Comparison of ENCODE assay signal across 16 cellular contexts in the genomic region with DNA sequence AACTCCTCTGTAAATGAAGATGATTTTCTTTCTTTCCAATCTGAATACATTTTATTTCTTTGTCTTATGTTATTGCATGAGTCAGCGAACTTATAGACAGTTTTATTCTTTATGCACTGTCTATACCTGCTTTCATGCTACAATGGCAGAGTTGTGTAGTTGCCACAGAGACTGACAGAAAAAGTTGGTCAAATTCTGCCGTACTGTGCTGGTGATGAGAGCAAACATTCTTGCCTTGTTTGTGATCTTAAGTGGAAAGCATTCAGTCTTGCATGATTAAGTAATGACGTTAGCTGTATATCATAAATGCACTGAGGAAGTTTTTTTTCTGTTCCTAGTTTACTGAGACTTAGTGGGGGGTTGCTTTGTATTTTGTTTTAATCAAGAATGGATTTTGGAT. TPM values are rescaled to one million over a fixed set of nuclear protein-coding genes. Genes with fewer than 3 reads are reported as not detected.
DNase-seq lines count a peak whose midpoint lies in the region; TF ChIP-seq lines count a peak whose summit lies in the region.
"Had no signal": no experiment of that assay in that cellular context is flagged by ENCODE, and none has a peak within 500 bp of the region (broad histone marks: within the 10 kb centered on the region; RNA-seq: fewer than 3 reads in every experiment).

No MANE protein-coding gene starts in this region.

- H3K4me1 ChIP-seq in BLaER1 (peaks cover 21% of the 10 kb centered on the region), osteoblast (ENCODE audit: insufficient read depth, low read length) (peaks cover 10% of the 10 kb centered on the region)
- H3K4me1 ChIP-seq: prostate gland had no signal

- TF ChIP-seq CTCF in osteoblast (IDR thresholded peaks at IDR 0.05; ENCODE audit: extremely low read depth, low read depth, low read length) (no peak), coronary artery (IDR thresholded peaks at IDR 0.05) (no peak)

- H3K9me3 ChIP-seq in BLaER1 (no peaks in the 10 kb centered on the region), osteoblast (ENCODE audit: low read depth, low read length) (no peaks in the 10 kb centered on the region)
- H3K9me3 ChIP-seq: MG63, prostate gland had no signal

- no peaks in the 10 kb centered on the region for H3K27me3 ChIP-seq in BLaER1
- no peaks in the 10 kb centered on the region for H3K27me3 ChIP-seq in osteoblast (ENCODE audit: insufficient read depth, low read length)
- H3K27me3 ChIP-seq: MG63 had no signal

- peak; percentile 68 for DNase-seq in fibroblast of gingiva (ENCODE audit: low read depth)
- no peak for DNase-seq in osteoblast (ENCODE audit: insufficient read length, low spot score, missing footprints)
- no peak for DNase-seq in iPS-NIHi11 (ENCODE audit: low spot score)
- DNase-seq in activated CD4-positive, CD25-positive, alpha-beta regulatory T cell treated with anti-CD3 and anti-CD28 coated beads, Interleukin-2, amount 50 U/mL, for 72 hours: no peak
- DNase-seq in coronary artery (ENCODE audit: low spot score): no peak
- no peak for DNase-seq in NCI-H345 (lab: John Stamatoyannopoulos, UW)
- DNase-seq: activated CD8-positive, alpha-beta T cell treated with anti-CD3 and anti-CD28 coated beads for 36 hours; dermis blood vessel endothelial cell; hypothalamus; MG63; naive B cell; NCI-H1930 had no signal

- TF ChIP-seq RAD21 in Ishikawa (IDR thresholded peaks at IDR 0.05; ENCODE audit: low read depth): peak; percentile 15; the same call in 1 of the 2 replicates

- H3K36me3 ChIP-seq in BLaER1: peaks cover 34% of the 10 kb centered on the region
- peaks cover 13% of the 10 kb centered on the region for H3K36me3 ChIP-seq in osteoblast (ENCODE audit: insufficient read depth, low read length)
- H3K36me3 ChIP-seq: prostate gland had no signal

- TF ChIP-seq EP300 in Ishikawa (IDR thresholded peaks at IDR 0.05; ENCODE audit: borderline replicate concordance): peak; percentile 78; the same call in 1 of the 2 replicates

- H3K79me2 ChIP-seq in osteoblast (ENCODE audit: insufficient read depth, low read length): no peaks in the 10 kb centered on the region

- no peak overlapping the region for H3K9ac ChIP-seq in BLaER1

- no peak overlapping the region for H2AFZ ChIP-seq in osteoblast (ENCODE audit: low read length)

- H3K27ac ChIP-seq in BLaER1 (no peak overlapping the region), osteoblast (ENCODE audit: low read depth, low read length) (peak overlapping the region; percentile 56), coronary artery (no peak overlapping the region)
- H3K27ac ChIP-seq: prostate gland, VCaP had no signal

- H3K4me2 ChIP-seq in BLaER1: peak overlapping the region; percentile 45; the same call in 1 of the 2 replicates
- H3K4me2 ChIP-seq in osteoblast (ENCODE audit: insufficient read depth, low read length): peak overlapping the region; percentile 10

- no peak overlapping the region for H3K4me3 ChIP-seq in BLaER1
- H3K4me3 ChIP-seq in osteoblast (ENCODE audit: insufficient read depth, low read length): no peak overlapping the region
- H3K4me3 ChIP-seq in coronary artery: no peak overlapping the region
- H3K4me3 ChIP-seq: MG63, prostate gland had no signal

- H4K20me1 ChIP-seq in BLaER1 (no peaks in the 10 kb centered on the region; the same call in 1 of the 2 replicates), osteoblast (ENCODE audit: insufficient read depth, low read length) (no peaks in the 10 kb centered on the region)

TF ChIP-seq in Ishikawa, 13 proteins besides CTCF, POLR2A, EP300 and RAD21:
- no peak; the same call in 1 of the 2 replicates for TF ChIP-seq NFIC (IDR thresholded peaks at IDR 0.05)
- peak; percentile 59 for TF ChIP-seq FOXM1 (IDR thresholded peaks at IDR 0.05; ENCODE audit: borderline replicate concordance, low read depth)
- no peak for TF ChIP-seq ZBTB7A (IDR thresholded peaks at IDR 0.05; ENCODE audit: low read depth)
- TF ChIP-seq CEBPB (IDR thresholded peaks at IDR 0.05): peak; percentile 10; the same call in 1 of the 2 replicates
- TF ChIP-seq TCF12 (IDR thresholded peaks at IDR 0.05; ENCODE audit: low read depth): peak; percentile 66
- no peak for TF ChIP-seq CREB1 (IDR thresholded peaks at IDR 0.05; ENCODE audit: low read depth)
- TF ChIP-seq, protein P1, sequence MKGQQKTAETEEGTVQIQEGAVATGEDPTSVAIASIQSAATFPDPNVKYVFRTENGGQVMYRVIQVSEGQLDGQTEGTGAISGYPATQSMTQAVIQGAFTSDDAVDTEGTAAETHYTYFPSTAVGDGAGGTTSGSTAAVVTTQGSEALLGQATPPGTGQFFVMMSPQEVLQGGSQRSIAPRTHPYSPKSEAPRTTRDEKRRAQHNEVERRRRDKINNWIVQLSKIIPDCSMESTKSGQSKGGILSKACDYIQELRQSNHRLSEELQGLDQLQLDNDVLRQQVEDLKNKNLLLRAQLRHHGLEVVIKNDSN (IDR thresholded peaks at IDR 0.05): no peak
- peak; percentile 93 for TF ChIP-seq TEAD4 (IDR thresholded peaks at IDR 0.05)
- TF ChIP-seq YY1 (IDR thresholded peaks at IDR 0.05; ENCODE audit: low read depth): no peak
- TF ChIP-seq MAX (IDR thresholded peaks at IDR 0.05): no peak
- TF ChIP-seq EGR1 (IDR thresholded peaks at IDR 0.05): no peak
- TF ChIP-seq, protein P2, sequence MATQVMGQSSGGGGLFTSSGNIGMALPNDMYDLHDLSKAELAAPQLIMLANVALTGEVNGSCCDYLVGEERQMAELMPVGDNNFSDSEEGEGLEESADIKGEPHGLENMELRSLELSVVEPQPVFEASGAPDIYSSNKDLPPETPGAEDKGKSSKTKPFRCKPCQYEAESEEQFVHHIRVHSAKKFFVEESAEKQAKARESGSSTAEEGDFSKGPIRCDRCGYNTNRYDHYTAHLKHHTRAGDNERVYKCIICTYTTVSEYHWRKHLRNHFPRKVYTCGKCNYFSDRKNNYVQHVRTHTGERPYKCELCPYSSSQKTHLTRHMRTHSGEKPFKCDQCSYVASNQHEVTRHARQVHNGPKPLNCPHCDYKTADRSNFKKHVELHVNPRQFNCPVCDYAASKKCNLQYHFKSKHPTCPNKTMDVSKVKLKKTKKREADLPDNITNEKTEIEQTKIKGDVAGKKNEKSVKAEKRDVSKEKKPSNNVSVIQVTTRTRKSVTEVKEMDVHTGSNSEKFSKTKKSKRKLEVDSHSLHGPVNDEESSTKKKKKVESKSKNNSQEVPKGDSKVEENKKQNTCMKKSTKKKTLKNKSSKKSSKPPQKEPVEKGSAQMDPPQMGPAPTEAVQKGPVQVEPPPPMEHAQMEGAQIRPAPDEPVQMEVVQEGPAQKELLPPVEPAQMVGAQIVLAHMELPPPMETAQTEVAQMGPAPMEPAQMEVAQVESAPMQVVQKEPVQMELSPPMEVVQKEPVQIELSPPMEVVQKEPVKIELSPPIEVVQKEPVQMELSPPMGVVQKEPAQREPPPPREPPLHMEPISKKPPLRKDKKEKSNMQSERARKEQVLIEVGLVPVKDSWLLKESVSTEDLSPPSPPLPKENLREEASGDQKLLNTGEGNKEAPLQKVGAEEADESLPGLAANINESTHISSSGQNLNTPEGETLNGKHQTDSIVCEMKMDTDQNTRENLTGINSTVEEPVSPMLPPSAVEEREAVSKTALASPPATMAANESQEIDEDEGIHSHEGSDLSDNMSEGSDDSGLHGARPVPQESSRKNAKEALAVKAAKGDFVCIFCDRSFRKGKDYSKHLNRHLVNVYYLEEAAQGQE (IDR thresholded peaks at IDR 0.05; ENCODE audit: low read depth): no peak
- no peak for TF ChIP-seq TAF1 (IDR thresholded peaks at IDR 0.05; ENCODE audit: low read depth)

RNA-seq across cellular contexts. Expression of gene ZC3H15, which starts 32.9 kb away (rescaled TPM):
- total RNA-seq in osteoblast: 71.7 and 71.9 TPM in 2 replicates
